ENCODE assay signal across 8 cellular contexts in genomic region chr22:31496007-31496734, GRCh38. TPM values are rescaled to one million over a fixed set of nuclear protein-coding genes. Genes with fewer than 3 reads are reported as not detected.
DNase-seq lines count a peak whose midpoint lies in the region; ATAC-seq and TF ChIP-seq lines count a peak whose summit lies in the region.

TSS of gene SFI1 (plus strand) at chr22:31496536. CDS start at chr22:31508285, 11,749 bp downstream.

- H3K36me3 Mint-ChIP-seq in activated naive CD8-positive, alpha-beta T cell treated with anti-CD3 and anti-CD28 coated beads for 36 hours, result peaks cover 25% of the 10 kb centered on the region

- peak within 1 kb of the TSS; percentile 90 for H3K4me3 Mint-ChIP-seq in activated naive CD8-positive, alpha-beta T cell treated with anti-CD3 and anti-CD28 coated beads for 36 hours

- no peak for TF ChIP-seq EP300 in ovary (IDR thresholded peaks at IDR 0.05)

- peak; percentile 79 for ATAC-seq in HG02610 (IDR thresholded peaks at IDR 0.05; ENCODE audit: unreplicated experiment)

- H3K36me3 ChIP-seq in ovary (no peaks in the 10 kb centered on the region), thyroid gland (no peaks in the 10 kb centered on the region)

- H3K4me1 Mint-ChIP-seq in activated naive CD8-positive, alpha-beta T cell treated with anti-CD3 and anti-CD28 coated beads for 36 hours, result peaks cover 38% of the 10 kb centered on the region

- H3K9me3 Mint-ChIP-seq in activated naive CD8-positive, alpha-beta T cell treated with anti-CD3 and anti-CD28 coated beads for 36 hours, result no peaks in the 10 kb centered on the region

- H3K4me3 ChIP-seq in ovary (peak within 1 kb of the TSS; percentile 84), thyroid gland (replicated peaks in 1 of 3) (peak within 1 kb of the TSS; percentile 30 to 82 (median 50))

- no peaks in the 10 kb centered on the region for H3K27me3 ChIP-seq in ovary
- H3K27me3 ChIP-seq in thyroid gland, result no peaks in the 10 kb centered on the region

- intact Hi-C loops in head of caudate nucleus (cut with DNase I) (loop anchor here (5.0 to 10.0 kb wide), 2 partner anchors 149 to 449 kb away; partner anchors contain the start of genes PATZ1 and YWHAH), ovary (cut with DNase I) (no loop called here), thyroid gland (cut with DNase I) (loop anchor here (10.0 kb wide), 2 partner anchors 139 to 151 kb away; partner anchors contain the start of gene PATZ1)

- no peaks in the 10 kb centered on the region for H3K4me1 ChIP-seq in ovary (ENCODE audit: insufficient read depth)
- H3K4me1 ChIP-seq in thyroid gland, result peaks cover 15 to 22% of the 10 kb centered on the region in 2 donors

- H3K9me3 ChIP-seq in ovary, result no peaks in the 10 kb centered on the region
- no peaks in the 10 kb centered on the region for H3K9me3 ChIP-seq in thyroid gland

- peak within 1 kb of the TSS; percentile 95 for H3K27ac Mint-ChIP-seq in activated naive CD8-positive, alpha-beta T cell treated with anti-CD3 and anti-CD28 coated beads for 36 hours

- TF ChIP-seq POLR2A in GM10847 (IDR thresholded peaks at IDR 0.05; ENCODE audit: extremely low read depth, insufficient read length), result peak; percentile 58
- TF ChIP-seq POLR2A in ovary (IDR thresholded peaks at IDR 0.05), result peak; percentile 16
- peak in 1 of 2 donors; percentile 84 for TF ChIP-seq POLR2A in thyroid gland (IDR thresholded peaks at IDR 0.05)

- peak; percentile 88 for DNase-seq in NCI-H1092 (lab: John Stamatoyannopoulos, UW)
- peak; percentile 88 for DNase-seq in SKM-1 treated with dmso at 0.1 percent for 144 hours (lab: John Stamatoyannopoulos, UW; ENCODE audit: unreplicated experiment)
- DNase-seq in activated naive CD8-positive, alpha-beta T cell treated with anti-CD3 and anti-CD28 coated beads for 36 hours, result peak; percentile 97
- peak; percentile 87 to 98 (median 95) for DNase-seq in head of caudate nucleus
- DNase-seq in ovary, result peak; percentile 90 to 95 (median 92)
- DNase-seq in thyroid gland, result peak; percentile 93 to 94

- H3K27me3 Mint-ChIP-seq in activated naive CD8-positive, alpha-beta T cell treated with anti-CD3 and anti-CD28 coated beads for 36 hours, result no peaks in the 10 kb centered on the region

- WGBS in ovary, 3 donors, result 0 to 1% (median 0%) methylated on average over 39 to 70 of the region's 70 CpGs
- 0% methylated on average over 13 to 21 of the region's 70 CpGs for WGBS in thyroid gland, 2 donors

- TF ChIP-seq CTCF in ovary (IDR thresholded peaks at IDR 0.05), result peak; percentile 22 to 50 (median 35)
- TF ChIP-seq CTCF in thyroid gland (IDR thresholded peaks at IDR 0.05), result peak in 2 of 6 experiments; percentile 8 to 10

- peak within 1 kb of the TSS; percentile 54 to 77 for H3K27ac ChIP-seq in ovary
- H3K27ac ChIP-seq in thyroid gland, result peak within 1 kb of the TSS; percentile 32 to 87 (median 80)

RNA-seq across cellular contexts. Expression of gene SFI1, which starts in this region (rescaled TPM):
- total RNA-seq in activated naive CD8-positive, alpha-beta T cell treated with anti-CD3 and anti-CD28 coated beads for 36 hours, result 100 to 1,000 TPM; 110 to 122 TPM
- total RNA-seq in ovary (10 to 100 TPM; 24.1 to 33.9 (median 26.1) TPM), thyroid gland (10 to 100 TPM; 31.1 to 57.6 (median 43.1) TPM)
- polyA plus RNA-seq in ovary, result 10 to 100 TPM; 10.8 to 15.7 TPM

Comparison
In these comparisons a context has a peak if more than half of its experiments do, and no peak if none do; other contexts are left out.
1. Peak in every context shown above with its lines: DNase-seq, ATAC-seq, H3K4me3 ChIP-seq and H3K27ac ChIP-seq.
2. intact Hi-C loops: an anchor here in head of caudate nucleus (5.0 to 10.0 kb wide) and thyroid gland (10.0 kb wide); none called in ovary.